1 cellular context compared by ENCODE assay signal in genomic region chr7:87039717-87040299, GRCh38.
A peak's percentile ranks its signal among the peaks of the same experiment; 100 is the strongest.
TF ChIP-seq lines count a peak whose summit lies in the region.
"Not testable (repeated sequence)": the region's sequence is repeated elsewhere in the genome, so short reads cannot be mapped to it uniquely, and the experiment has no call there.

No MANE protein-coding gene starts in this region.

TF ChIP-seq in K562, 482 proteins besides CTCF, POLR2A, EP300 and RAD21 (continued from another document and continues in another):
- TF ChIP-seq, protein P1, sequence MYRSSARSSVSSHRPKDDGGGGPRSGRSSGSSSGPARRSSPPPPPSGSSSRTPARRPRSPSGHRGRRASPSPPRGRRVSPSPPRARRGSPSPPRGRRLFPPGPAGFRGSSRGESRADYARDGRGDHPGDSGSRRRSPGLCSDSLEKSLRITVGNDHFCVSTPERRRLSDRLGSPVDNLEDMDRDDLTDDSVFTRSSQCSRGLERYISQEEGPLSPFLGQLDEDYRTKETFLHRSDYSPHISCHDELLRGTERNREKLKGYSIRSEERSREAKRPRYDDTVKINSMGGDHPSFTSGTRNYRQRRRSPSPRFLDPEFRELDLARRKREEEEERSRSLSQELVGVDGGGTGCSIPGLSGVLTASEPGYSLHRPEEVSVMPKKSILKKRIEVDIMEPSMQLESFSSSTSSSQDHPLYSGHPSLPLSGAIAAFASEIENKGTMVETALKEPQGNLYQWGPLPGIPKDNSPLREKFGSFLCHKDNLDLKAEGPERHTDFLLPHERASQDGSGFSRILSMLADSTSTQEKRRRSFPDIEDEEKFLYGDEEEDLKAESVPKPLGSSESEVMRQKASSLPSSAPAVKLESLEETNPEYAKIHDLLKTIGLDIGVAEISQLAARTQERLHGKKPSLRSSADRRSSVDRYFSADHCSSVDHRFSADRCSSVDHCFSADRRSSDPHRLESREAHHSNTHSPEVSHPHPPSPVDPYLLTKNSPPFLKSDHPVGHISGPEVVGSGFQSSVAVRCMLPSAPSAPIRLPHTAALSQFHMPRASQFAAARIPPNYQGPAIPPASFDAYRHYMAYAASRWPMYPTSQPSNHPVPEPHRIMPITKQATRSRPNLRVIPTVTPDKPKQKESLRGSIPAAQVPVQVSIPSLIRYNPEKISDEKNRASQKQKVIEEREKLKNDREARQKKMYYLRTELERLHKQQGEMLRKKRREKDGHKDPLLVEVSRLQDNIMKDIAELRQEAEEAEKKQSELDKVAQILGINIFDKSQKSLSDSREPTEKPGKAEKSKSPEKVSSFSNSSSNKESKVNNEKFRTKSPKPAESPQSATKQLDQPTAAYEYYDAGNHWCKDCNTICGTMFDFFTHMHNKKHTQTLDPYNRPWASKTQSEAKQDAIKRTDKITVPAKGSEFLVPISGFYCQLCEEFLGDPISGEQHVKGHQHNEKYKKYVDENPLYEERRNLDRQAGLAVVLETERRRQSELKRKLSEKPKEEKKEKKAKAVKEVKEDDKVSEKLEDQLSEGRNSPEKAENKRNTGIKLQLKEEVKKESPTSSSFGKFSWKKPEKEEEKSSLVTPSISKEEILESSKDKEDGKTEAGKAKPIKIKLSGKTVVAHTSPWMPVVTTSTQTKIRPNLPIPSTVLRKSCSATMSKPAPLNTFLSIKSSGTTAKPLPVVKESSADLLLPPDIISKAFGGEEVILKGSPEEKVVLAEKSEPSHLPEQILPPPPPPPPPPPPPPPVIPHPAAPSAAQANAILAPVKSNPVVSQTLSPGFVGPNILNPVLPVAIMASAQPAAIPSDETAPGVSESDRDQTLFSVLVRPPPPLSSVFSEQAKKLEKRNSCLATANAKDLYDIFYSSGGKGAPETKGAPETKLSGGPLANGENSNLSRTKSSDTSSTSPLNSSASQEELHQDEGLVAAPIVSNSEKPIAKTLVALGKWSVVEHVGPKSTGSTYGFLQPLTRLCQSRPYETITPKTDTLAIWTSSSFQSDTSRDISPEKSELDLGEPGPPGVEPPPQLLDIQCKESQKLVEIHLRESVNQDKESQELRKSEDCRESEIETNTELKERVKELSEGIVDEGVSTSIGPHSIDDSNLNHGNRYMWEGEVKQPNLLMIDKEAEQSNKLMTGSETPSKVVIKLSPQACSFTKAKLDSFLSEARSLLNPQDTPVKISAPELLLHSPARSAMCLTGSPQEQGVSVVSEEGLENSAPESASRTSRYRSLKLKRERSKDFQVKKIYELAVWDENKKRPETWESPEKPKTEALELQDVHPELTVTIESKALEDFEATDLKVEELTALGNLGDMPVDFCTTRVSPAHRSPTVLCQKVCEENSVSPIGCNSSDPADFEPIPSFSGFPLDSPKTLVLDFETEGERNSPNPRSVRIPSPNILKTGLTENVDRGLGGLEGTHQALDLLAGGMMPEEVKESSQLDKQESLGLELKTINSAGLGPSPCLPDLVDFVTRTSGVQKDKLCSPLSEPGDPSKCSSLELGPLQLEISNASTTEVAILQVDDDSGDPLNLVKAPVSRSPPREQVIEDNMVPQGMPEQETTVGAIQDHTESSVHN (IDR thresholded peaks at IDR 0.05; ENCODE audit: borderline replicate concordance in 1 of 2, low read depth in 1 of 2): peak in 1 of 2 experiments; percentile 47; a peak in 1 of 4 replicates
- TF ChIP-seq POLR2H (tag; IDR thresholded peaks at IDR 0.05; ENCODE audit: low read depth) (peak; percentile 91), TRIM24 (IDR thresholded peaks at IDR 0.05) (0 out of 4 replicates have a peak, but pooled peaks of 1 of the 2 experiments have one; percentile 26), TAF7 (tag; IDR thresholded peaks at IDR 0.05) (peak; percentile 94), MNT (conservative IDR thresholded peaks at IDR 0.05) (peak; percentile 78 to 91), NR2C2 (tag; IDR thresholded peaks at IDR 0.05) (0 out of 2 replicates have a peak, but pooled peaks have one; percentile 67), ATF3 (IDR thresholded peaks at IDR 0.05) (peak; percentile 80), EGR1 (conservative IDR thresholded peaks at IDR 0.05) (peak; percentile 74), BRD9 (IDR thresholded peaks at IDR 0.05; ENCODE audit: low read depth, partially characterized antibody) (peak; percentile 76), ATF7 (IDR thresholded peaks at IDR 0.05) (peak; percentile 87), NBN (IDR thresholded peaks at IDR 0.05; ENCODE audit: low read depth) (peak; percentile 45; the same call in 1 of the 2 replicates), ZNF316 (IDR thresholded peaks at IDR 0.05) (0 out of 2 replicates have a peak, but pooled peaks have one; percentile 1), NFRKB (IDR thresholded peaks at IDR 0.05; ENCODE audit: low read depth) (peak; percentile 95), ATF4 (CRISPR knock-in tag; IDR thresholded peaks at IDR 0.05) (0 out of 2 replicates have a peak, but pooled peaks have one; percentile 22), NKRF (IDR thresholded peaks at IDR 0.05; ENCODE audit: borderline replicate concordance) (peak; percentile 70), SMARCE1 (IDR thresholded peaks at IDR 0.05) (peak; percentile 72), KDM1A (IDR thresholded peaks at IDR 0.05) (0 out of 4 replicates have a peak, but pooled peaks of 1 of the 2 experiments have one; percentile 14), CC2D1A (IDR thresholded peaks at IDR 0.05) (peak; percentile 67; the same call in 1 of the 2 replicates), RBFOX2 (IDR thresholded peaks at IDR 0.05; ENCODE audit: low read depth, low read length) (peak; percentile 65), PHF8 (IDR thresholded peaks at IDR 0.05; ENCODE audit: borderline replicate concordance, low read length) (peak; percentile 10; the same call in 1 of the 2 replicates), ZBTB17 (CRISPR knock-in tag; IDR thresholded peaks at IDR 0.05) (peak; percentile 98), CBFA2T3 (IDR thresholded peaks at IDR 0.05) (0 out of 2 replicates have a peak, but pooled peaks have one; percentile 8), HDAC2 (IDR thresholded peaks at IDR 0.05) (peak; percentile 73; the same call in 1 of the 2 replicates), ELF4 (CRISPR knock-in tag; IDR thresholded peaks at IDR 0.05) (0 out of 2 replicates have a peak, but pooled peaks have one; percentile 33), SUPT5H (IDR thresholded peaks at IDR 0.05) (peak; percentile 93), KLF6 (CRISPR knock-in tag; IDR thresholded peaks at IDR 0.05; ENCODE audit: borderline replicate concordance) (peak; percentile 54; the same call in 1 of the 2 replicates), ZSCAN29 (IDR thresholded peaks at IDR 0.05) (peak; percentile 78; the same call in 1 of the 2 replicates)
- not testable (repeated sequence) for TF ChIP-seq NR2C2 (CRISPR knock-in tag; IDR thresholded peaks at IDR 0.05); ATF3 (CRISPR knock-in tag; conservative IDR thresholded peaks at IDR 0.05)
- TF ChIP-seq, protein P2, sequence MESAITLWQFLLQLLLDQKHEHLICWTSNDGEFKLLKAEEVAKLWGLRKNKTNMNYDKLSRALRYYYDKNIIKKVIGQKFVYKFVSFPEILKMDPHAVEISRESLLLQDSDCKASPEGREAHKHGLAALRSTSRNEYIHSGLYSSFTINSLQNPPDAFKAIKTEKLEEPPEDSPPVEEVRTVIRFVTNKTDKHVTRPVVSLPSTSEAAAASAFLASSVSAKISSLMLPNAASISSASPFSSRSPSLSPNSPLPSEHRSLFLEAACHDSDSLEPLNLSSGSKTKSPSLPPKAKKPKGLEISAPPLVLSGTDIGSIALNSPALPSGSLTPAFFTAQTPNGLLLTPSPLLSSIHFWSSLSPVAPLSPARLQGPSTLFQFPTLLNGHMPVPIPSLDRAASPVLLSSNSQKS (CRISPR knock-in tag; IDR thresholded peaks at IDR 0.05): 0 out of 2 replicates have a peak, but pooled peaks have one; percentile 8
- TF ChIP-seq, protein P3, sequence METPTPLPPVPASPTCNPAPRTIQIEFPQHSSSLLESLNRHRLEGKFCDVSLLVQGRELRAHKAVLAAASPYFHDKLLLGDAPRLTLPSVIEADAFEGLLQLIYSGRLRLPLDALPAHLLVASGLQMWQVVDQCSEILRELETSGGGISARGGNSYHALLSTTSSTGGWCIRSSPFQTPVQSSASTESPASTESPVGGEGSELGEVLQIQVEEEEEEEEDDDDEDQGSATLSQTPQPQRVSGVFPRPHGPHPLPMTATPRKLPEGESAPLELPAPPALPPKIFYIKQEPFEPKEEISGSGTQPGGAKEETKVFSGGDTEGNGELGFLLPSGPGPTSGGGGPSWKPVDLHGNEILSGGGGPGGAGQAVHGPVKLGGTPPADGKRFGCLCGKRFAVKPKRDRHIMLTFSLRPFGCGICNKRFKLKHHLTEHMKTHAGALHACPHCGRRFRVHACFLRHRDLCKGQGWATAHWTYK (CRISPR knock-in tag; IDR thresholded peaks at IDR 0.05): peak; percentile 74; the same call in 1 of the 2 replicates
- TF ChIP-seq, protein P4, sequence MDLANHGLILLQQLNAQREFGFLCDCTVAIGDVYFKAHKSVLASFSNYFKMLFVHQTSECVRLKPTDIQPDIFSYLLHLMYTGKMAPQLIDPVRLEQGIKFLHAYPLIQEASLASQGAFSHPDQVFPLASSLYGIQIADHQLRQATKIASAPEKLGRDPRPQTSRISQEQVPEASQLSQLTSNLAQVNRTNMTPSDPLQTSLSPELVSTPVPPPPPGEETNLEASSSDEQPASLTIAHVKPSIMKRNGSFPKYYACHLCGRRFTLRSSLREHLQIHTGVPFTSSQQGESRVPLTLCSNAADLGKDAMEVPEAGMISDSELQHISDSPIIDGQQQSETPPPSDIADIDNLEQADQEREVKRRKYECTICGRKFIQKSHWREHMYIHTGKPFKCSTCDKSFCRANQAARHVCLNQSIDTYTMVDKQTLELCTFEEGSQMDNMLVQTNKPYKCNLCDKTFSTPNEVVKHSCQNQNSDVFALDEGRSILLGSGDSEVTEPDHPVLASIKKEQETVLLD (IDR thresholded peaks at IDR 0.05): peak; percentile 41; the same call in 1 of the 2 replicates
- TF ChIP-seq, protein P5, sequence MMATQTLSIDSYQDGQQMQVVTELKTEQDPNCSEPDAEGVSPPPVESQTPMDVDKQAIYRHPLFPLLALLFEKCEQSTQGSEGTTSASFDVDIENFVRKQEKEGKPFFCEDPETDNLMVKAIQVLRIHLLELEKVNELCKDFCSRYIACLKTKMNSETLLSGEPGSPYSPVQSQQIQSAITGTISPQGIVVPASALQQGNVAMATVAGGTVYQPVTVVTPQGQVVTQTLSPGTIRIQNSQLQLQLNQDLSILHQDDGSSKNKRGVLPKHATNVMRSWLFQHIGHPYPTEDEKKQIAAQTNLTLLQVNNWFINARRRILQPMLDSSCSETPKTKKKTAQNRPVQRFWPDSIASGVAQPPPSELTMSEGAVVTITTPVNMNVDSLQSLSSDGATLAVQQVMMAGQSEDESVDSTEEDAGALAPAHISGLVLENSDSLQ (IDR thresholded peaks at IDR 0.05): peak; percentile 59
- TF ChIP-seq, protein P6, sequence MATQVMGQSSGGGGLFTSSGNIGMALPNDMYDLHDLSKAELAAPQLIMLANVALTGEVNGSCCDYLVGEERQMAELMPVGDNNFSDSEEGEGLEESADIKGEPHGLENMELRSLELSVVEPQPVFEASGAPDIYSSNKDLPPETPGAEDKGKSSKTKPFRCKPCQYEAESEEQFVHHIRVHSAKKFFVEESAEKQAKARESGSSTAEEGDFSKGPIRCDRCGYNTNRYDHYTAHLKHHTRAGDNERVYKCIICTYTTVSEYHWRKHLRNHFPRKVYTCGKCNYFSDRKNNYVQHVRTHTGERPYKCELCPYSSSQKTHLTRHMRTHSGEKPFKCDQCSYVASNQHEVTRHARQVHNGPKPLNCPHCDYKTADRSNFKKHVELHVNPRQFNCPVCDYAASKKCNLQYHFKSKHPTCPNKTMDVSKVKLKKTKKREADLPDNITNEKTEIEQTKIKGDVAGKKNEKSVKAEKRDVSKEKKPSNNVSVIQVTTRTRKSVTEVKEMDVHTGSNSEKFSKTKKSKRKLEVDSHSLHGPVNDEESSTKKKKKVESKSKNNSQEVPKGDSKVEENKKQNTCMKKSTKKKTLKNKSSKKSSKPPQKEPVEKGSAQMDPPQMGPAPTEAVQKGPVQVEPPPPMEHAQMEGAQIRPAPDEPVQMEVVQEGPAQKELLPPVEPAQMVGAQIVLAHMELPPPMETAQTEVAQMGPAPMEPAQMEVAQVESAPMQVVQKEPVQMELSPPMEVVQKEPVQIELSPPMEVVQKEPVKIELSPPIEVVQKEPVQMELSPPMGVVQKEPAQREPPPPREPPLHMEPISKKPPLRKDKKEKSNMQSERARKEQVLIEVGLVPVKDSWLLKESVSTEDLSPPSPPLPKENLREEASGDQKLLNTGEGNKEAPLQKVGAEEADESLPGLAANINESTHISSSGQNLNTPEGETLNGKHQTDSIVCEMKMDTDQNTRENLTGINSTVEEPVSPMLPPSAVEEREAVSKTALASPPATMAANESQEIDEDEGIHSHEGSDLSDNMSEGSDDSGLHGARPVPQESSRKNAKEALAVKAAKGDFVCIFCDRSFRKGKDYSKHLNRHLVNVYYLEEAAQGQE (CRISPR knock-in tag; IDR thresholded peaks at IDR 0.05; ENCODE audit: low read depth): 0 out of 2 replicates have a peak, but pooled peaks have one; percentile 48
